In the genomic region with DNA sequence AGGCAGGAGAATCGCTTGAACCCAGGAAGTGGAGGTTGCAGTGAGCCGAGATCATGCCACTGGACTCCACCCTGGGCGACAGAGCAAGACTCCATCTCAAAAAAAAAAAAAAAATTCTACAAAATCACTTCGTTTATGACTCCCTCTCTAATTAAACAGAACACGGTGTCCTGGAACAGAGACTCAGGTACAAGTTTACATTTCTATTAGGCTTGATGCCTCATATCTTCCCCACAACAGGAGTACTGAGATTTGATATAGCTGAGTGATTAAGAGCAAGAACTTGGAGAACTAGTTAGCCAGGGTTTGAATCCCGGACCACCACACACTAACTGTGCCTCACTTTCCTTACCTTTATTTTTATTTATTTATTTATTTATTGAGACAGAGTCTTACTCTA, we compare ENCODE assay signal across 19 cellular contexts. TPM values are rescaled to one million over a fixed set of nuclear protein-coding genes. Genes with fewer than 3 reads are reported as not detected.
DNase-seq lines count a peak whose midpoint lies in the region; ATAC-seq, FAIRE-seq and TF ChIP-seq lines count a peak whose summit lies in the region.
"Had no signal": no experiment of that assay in that cellular context is flagged by ENCODE, and none has a peak within 500 bp of the region (broad histone marks: within the 10 kb centered on the region; RNA-seq: fewer than 3 reads in every experiment).

No MANE protein-coding gene starts in this region.

- no peak for FAIRE-seq in K562 (lab: Jason Lieb, UNC)
- FAIRE-seq: islet of Langerhans had no signal

- H3K4me1 ChIP-seq in Caco-2 (peaks cover 23% of the 10 kb centered on the region), K562 (replicated peaks in 1 of 2; ENCODE audit: control insufficient read depth in 2 of 2, insufficient read depth in 2 of 2, low read length in 2 of 2) (peaks cover 19 to 30% of the 10 kb centered on the region in 2 experiments), mucosa of descending colon (ENCODE audit: low read depth) (peaks cover 26% of the 10 kb centered on the region), transverse colon (peaks cover 8 to 24% (median 17%) of the 10 kb centered on the region in 4 donors)
- no peaks in the 10 kb centered on the region for H3K4me1 ChIP-seq in effector memory CD4-positive, alpha-beta T cell (ENCODE audit: control insufficient read depth, insufficient read depth, low read length, poor library complexity, severe bottlenecking)

- BruUV-seq in Caco-2 (replicated peaks; lab: Mats Ljungman, UMichigan): no TSS peak
- BruUV-seq in K562 (replicated peaks; lab: Mats Ljungman, UMichigan): no TSS peak

- no peaks in the 10 kb centered on the region for H4K20me1 ChIP-seq in K562 (replicated peaks; ENCODE audit: control insufficient read depth, insufficient read depth, low read length)

- intact Hi-C loops in Caco-2 (cut with micrococcal nuclease; ENCODE audit: unreplicated experiment) (loop anchor here (1.0 to 5.0 kb wide), 5 partner anchors 45 to 345 kb away; no protein-coding TSS in a partner anchor), K562 (cut with micrococcal nuclease) (loop anchor here (2.0 to 5.0 kb wide), 3 partner anchors 41 to 293 kb away; no protein-coding TSS in a partner anchor), mucosa of descending colon (cut with DNase I, micrococcal nuclease) (no loop called here), transverse colon (cut with DNase I; ENCODE audit: low total_unique reads) (no loop called here)

- DNase-seq in Caco-2 (no peak), K562 (ENCODE audit: extremely low read depth in 1 of 4, low spot score in 3 of 4) (no peak), mucosa of descending colon (no peak), transverse colon (peak; percentile 30), NCI-H1105 treated with DMSO at 0.1 percent for 48 hours (lab: John Stamatoyannopoulos, UW) (no peak), DMS114 treated with DMSO at 0.1 percent for 48 hours (lab: John Stamatoyannopoulos, UW; ENCODE audit: unreplicated experiment) (no peak)
- DNase-seq in effector memory CD4-positive, alpha-beta T cell: no peak
- DNase-seq: activated CD4-positive, alpha-beta memory T cell treated with anti-CD3 and anti-CD28 coated beads for 36 hours; activated effector memory CD4-positive, alpha-beta T cell treated with Interleukin-2 at 50 U/mL for 16 hours; activated naive CD8-positive, alpha-beta T cell treated with anti-CD3 and anti-CD28 coated beads, Interleukin-2, amount 10 ng/mL, durations not matched to agents 7 days and 5 days; C1 segment of cervical spinal cord; foreskin melanocyte; HCEC 1CT; hypothalamus; KBM-7; NCI-H1436 treated with DMSO at 0.1 percent for 48 hours; NCI-H446; SIG-M5 had no signal

- no peaks in the 10 kb centered on the region for H3K27me3 Mint-ChIP-seq in Caco-2 (ENCODE audit: insufficient read depth, unreplicated experiment)
- H3K27me3 Mint-ChIP-seq: activated CD4-positive, alpha-beta memory T cell treated with anti-CD3 and anti-CD28 coated beads for 36 hours; activated naive CD8-positive, alpha-beta T cell treated with anti-CD3 and anti-CD28 coated beads, Interleukin-2, amount 10 ng/mL, durations not matched to agents 7 days and 5 days had no signal

- in situ Hi-C loops in K562 (cut with MboI) (no loop called here), transverse colon (cut with MboI; ENCODE audit: low pct_ligation_motif_present in 1 of 4, low pct_unique_long_range_greater_than_20kb in 1 of 4, low sequenced_read_pairs in 3 of 4) (no loop called here)

- no peaks in the 10 kb centered on the region for H3K36me3 ChIP-seq in Caco-2 (ENCODE audit: control insufficient read depth, insufficient read depth, low read length)
- H3K36me3 ChIP-seq in K562 (ENCODE audit: control insufficient read depth, insufficient read depth, low read length): no peaks in the 10 kb centered on the region; the same call in 2 of the 3 replicates
- no peaks in the 10 kb centered on the region for H3K36me3 ChIP-seq in mucosa of descending colon (ENCODE audit: low read depth)
- no peaks in the 10 kb centered on the region for H3K36me3 ChIP-seq in transverse colon
- no peaks in the 10 kb centered on the region for H3K36me3 ChIP-seq in effector memory CD4-positive, alpha-beta T cell (ENCODE audit: control insufficient read depth, insufficient read depth, low read length)

- peak overlapping the region in 1 of 2 experiments; percentile 69; a peak in 3 of 4 replicates for H3K9ac ChIP-seq in K562 (ENCODE audit: insufficient read depth in 1 of 2, low read depth in 2 of 2, low read length in 2 of 2)

- H3K27me3 ChIP-seq in Caco-2 (replicated peaks; ENCODE audit: control insufficient read depth, insufficient read depth, low read length) (no peaks in the 10 kb centered on the region), K562 (ENCODE audit: control insufficient read depth in 2 of 2, insufficient read depth in 2 of 2, low read length in 2 of 2) (no peaks in the 10 kb centered on the region), transverse colon (no peaks in the 10 kb centered on the region)
- H3K27me3 ChIP-seq in effector memory CD4-positive, alpha-beta T cell (replicated peaks; ENCODE audit: control insufficient read depth, insufficient read depth, low read length, poor library complexity, severe bottlenecking): no peaks in the 10 kb centered on the region

- H3K9me3 ChIP-seq in Caco-2 (no peaks in the 10 kb centered on the region), K562 (replicated peaks; ENCODE audit: control insufficient read depth, insufficient read depth, low read depth, low read length) (no peaks in the 10 kb centered on the region), mucosa of descending colon (no peaks in the 10 kb centered on the region), transverse colon (no peaks in the 10 kb centered on the region)
- H3K9me3 ChIP-seq in effector memory CD4-positive, alpha-beta T cell (ENCODE audit: control insufficient read depth, low read length): no peaks in the 10 kb centered on the region

- TF ChIP-seq POLR2A in K562 (conservative IDR thresholded peaks at IDR 0.05): no peak
- no peak for TF ChIP-seq POLR2A in transverse colon (IDR thresholded peaks at IDR 0.05)

- H3K79me2 ChIP-seq in K562 (ENCODE audit: control insufficient read depth, insufficient read depth, low read length): no peaks in the 10 kb centered on the region

- H3K27ac ChIP-seq in K562 (ENCODE audit: extremely low read depth, low read depth, low read length) (peak overlapping the region; percentile 89; the same call in 2 of the 3 replicates), transverse colon (peak overlapping the region; percentile 80 to 88 (median 82))
- H3K27ac ChIP-seq in effector memory CD4-positive, alpha-beta T cell (ENCODE audit: insufficient read depth, low read length, poor library complexity, severe bottlenecking): no peak overlapping the region

- peak overlapping the region; percentile 92 for H3K4me2 ChIP-seq in K562 (ENCODE audit: insufficient read depth, low read length)

- POLR2A ChIA-PET in Caco-2 (lab: Charles Lee): interaction anchor here (0.6 kb wide), 1 partner anchor 41 kb away, joined by 3 read pairs; no protein-coding TSS in a partner anchor
- POLR2A ChIA-PET in K562 (lab: Yijun Ruan, JAX): interaction anchor here (0.6 to 1.5 kb wide), 8 partner anchors 7 to 564 kb away, joined by 3 to 9 read pairs (median 3); no protein-coding TSS in a partner anchor

- peak overlapping the region; percentile 65 for H3K27ac Mint-ChIP-seq in Caco-2 (ENCODE audit: unreplicated experiment)
- H3K27ac Mint-ChIP-seq: activated CD4-positive, alpha-beta memory T cell treated with anti-CD3 and anti-CD28 coated beads for 36 hours; activated naive CD8-positive, alpha-beta T cell treated with anti-CD3 and anti-CD28 coated beads, Interleukin-2, amount 10 ng/mL, durations not matched to agents 7 days and 5 days had no signal

- no peaks in the 10 kb centered on the region for H3K36me3 Mint-ChIP-seq in Caco-2 (ENCODE audit: insufficient read depth, unreplicated experiment)
- H3K36me3 Mint-ChIP-seq: activated CD4-positive, alpha-beta memory T cell treated with anti-CD3 and anti-CD28 coated beads for 36 hours had no signal

- peak; percentile 34; the same call in 1 of the 3 replicates for ATAC-seq in K562
- ATAC-seq in mucosa of descending colon: peak; percentile 59

- no peak for TF ChIP-seq CTCF in Caco-2 (IDR thresholded peaks at IDR 0.05; ENCODE audit: insufficient read depth in 1 of 2, low read depth in 1 of 2, low read length in 1 of 2, severe bottlenecking in 1 of 2, unreplicated experiment in 1 of 2)
- no peak for TF ChIP-seq CTCF in K562 (IDR thresholded peaks at IDR 0.05 in 2 of 3, conservative IDR thresholded peaks at IDR 0.05 in 1 of 3; ENCODE audit: insufficient read depth in 2 of 3, low read depth in 1 of 3, low read length in 3 of 3)
- TF ChIP-seq CTCF in mucosa of descending colon (IDR thresholded peaks at IDR 0.05): no peak
- no peak for TF ChIP-seq CTCF in transverse colon (IDR thresholded peaks at IDR 0.05)

- TF ChIP-seq RAD21 in K562 (CRISPR knock-in tag; conservative IDR thresholded peaks at IDR 0.05 in 1 of 2, IDR thresholded peaks at IDR 0.05 in 1 of 2): no peak

- peak overlapping the region; percentile 65 for H3K4me3 Mint-ChIP-seq in Caco-2 (ENCODE audit: unreplicated experiment)
- H3K4me3 Mint-ChIP-seq: activated CD4-positive, alpha-beta memory T cell treated with anti-CD3 and anti-CD28 coated beads for 36 hours; activated naive CD8-positive, alpha-beta T cell treated with anti-CD3 and anti-CD28 coated beads, Interleukin-2, amount 10 ng/mL, durations not matched to agents 7 days and 5 days had no signal

- H2AFZ ChIP-seq in K562 (ENCODE audit: low read depth, low read length): peak overlapping the region; percentile 92

- H3K4me1 Mint-ChIP-seq in Caco-2 (ENCODE audit: low read depth, unreplicated experiment): peaks cover 21% of the 10 kb centered on the region

- H3K4me3 ChIP-seq in Caco-2 (ENCODE audit: low read depth, low read length) (no peak overlapping the region), K562 (no peak overlapping the region), mucosa of descending colon (no peak overlapping the region), transverse colon (no peak overlapping the region)
- no peak overlapping the region for H3K4me3 ChIP-seq in effector memory CD4-positive, alpha-beta T cell (ENCODE audit: insufficient read depth, low read depth, low read length, poor library complexity, severe bottlenecking)

- TF ChIP-seq EP300 in K562 (IDR thresholded peaks at IDR 0.05; ENCODE audit: low read length) (no peak), transverse colon (IDR thresholded peaks at IDR 0.05; ENCODE audit: low read depth) (peak; percentile 76)

- 33% methylated on average over 6 of the region's 6 CpGs for WGBS in K562 (ENCODE audit: insufficient coverage, low coverage, missing lambda C conversion rate)
- WGBS in transverse colon (ENCODE audit: low coverage in 1 of 2), 2 donors: 34 to 51% methylated on average over 6 of the region's 6 CpGs

- H3K9me1 ChIP-seq in K562 (ENCODE audit: control insufficient read depth, insufficient read depth, low read length): no peaks in the 10 kb centered on the region

- peaks cover 7% of the 10 kb centered on the region for H3K9me3 Mint-ChIP-seq in Caco-2 (ENCODE audit: unreplicated experiment)
- H3K9me3 Mint-ChIP-seq: activated CD4-positive, alpha-beta memory T cell treated with anti-CD3 and anti-CD28 coated beads for 36 hours; activated naive CD8-positive, alpha-beta T cell treated with anti-CD3 and anti-CD28 coated beads, Interleukin-2, amount 10 ng/mL, durations not matched to agents 7 days and 5 days had no signal

- CTCF ChIA-PET in Caco-2 (lab: Charles Lee): interaction anchor here (0.7 to 1.3 kb wide), 3 partner anchors 302 to 461 kb away, joined by 3 read pairs; no protein-coding TSS in a partner anchor
- CTCF ChIA-PET in K562 (lab: Yijun Ruan, JAX; ENCODE audit: low intra/inter-chr PET ratio): no interaction called here

RNA-seq across cellular contexts. Expression of gene KLF3, which starts 42.2 kb away (rescaled TPM):
- total RNA-seq in Caco-2 (2022) (33.2 and 34.8 TPM in 2 replicates), K562 (2014; rRNA removed) (17.3 and 18.7 TPM in 2 replicates), K562 (2014; rRNA removed; fragmentation: Illumina TruSeq; extraction: Trizol) (21.7 and 24.7 TPM in 2 replicates), K562 (2015; rRNA removed; fragmentation: Illumina TruSeq; extraction: Trizol) (16.4 and 16.5 TPM in 2 replicates), K562 (2021) (42.0 and 47.2 TPM in 2 replicates), mucosa of descending colon (100 to 1,000 TPM; 102 to 151 (median 128) TPM), transverse colon (100 to 1,000 TPM; 111 to 174 (median 132) TPM)
- 43.5 and 71.2 TPM in 2 replicates for total RNA-seq in K562 (2011; cell fraction: chromatin; rRNA removed; ENCODE audit: low replicate concordance)
- total RNA-seq in K562 (2011; cell fraction: nucleolus; rRNA removed): 24.8 and 33.7 TPM in 2 replicates
- 60.1 and 82.7 TPM in 2 replicates for total RNA-seq in K562 (2011; cell fraction: nucleoplasm; rRNA removed)
- polyA plus RNA-seq in K562 (2011; rRNA removed) (19.5 and 20.3 TPM in 2 replicates), K562 (2014; fragmentation: Illumina TruSeq; extraction: Trizol) (34.7 and 35.4 TPM in 2 replicates), K562 (2014; fragmentation: Nextera tagmentation; extraction: Ambion mirVana) (10 to 100 TPM in 1 of 2 experiments, 1 to 10 TPM in 1; 9.9 to 16.8 TPM), K562 (2014; rRNA removed) (18.1 and 20.2 TPM in 2 replicates)
- 13.0 and 14.9 TPM in 2 replicates for polyA plus RNA-seq in K562 (2011; cell fraction: cytosol; rRNA removed)
- polyA plus RNA-seq in K562 (2011; cell fraction: nucleus; rRNA removed): 28.1 and 33.0 TPM in 2 replicates
- 19.1 and 20.1 TPM in 2 replicates for polyA plus RNA-seq in K562 (2012)
- polyA minus RNA-seq in K562 (2011; rRNA and poly(A)+ RNA removed): 45.2 and 57.9 TPM in 2 replicates
- 19.7 and 24.9 TPM in 2 replicates for polyA minus RNA-seq in K562 (2011; cell fraction: cytosol; rRNA and poly(A)+ RNA removed)
- polyA minus RNA-seq in K562 (2011; cell fraction: nucleus; rRNA and poly(A)+ RNA removed): 53.9 and 76.0 TPM in 2 replicates

Comparison
In these comparisons a context has a peak if more than half of its experiments do, and no peak if none do; other contexts are left out.
1. intact Hi-C loops: an anchor here in Caco-2 (1.0 to 5.0 kb wide) and K562 (2.0 to 5.0 kb wide); none called in mucosa of descending colon and transverse colon.